ENCODE assay signal across 1 cellular context in the genomic region with DNA sequence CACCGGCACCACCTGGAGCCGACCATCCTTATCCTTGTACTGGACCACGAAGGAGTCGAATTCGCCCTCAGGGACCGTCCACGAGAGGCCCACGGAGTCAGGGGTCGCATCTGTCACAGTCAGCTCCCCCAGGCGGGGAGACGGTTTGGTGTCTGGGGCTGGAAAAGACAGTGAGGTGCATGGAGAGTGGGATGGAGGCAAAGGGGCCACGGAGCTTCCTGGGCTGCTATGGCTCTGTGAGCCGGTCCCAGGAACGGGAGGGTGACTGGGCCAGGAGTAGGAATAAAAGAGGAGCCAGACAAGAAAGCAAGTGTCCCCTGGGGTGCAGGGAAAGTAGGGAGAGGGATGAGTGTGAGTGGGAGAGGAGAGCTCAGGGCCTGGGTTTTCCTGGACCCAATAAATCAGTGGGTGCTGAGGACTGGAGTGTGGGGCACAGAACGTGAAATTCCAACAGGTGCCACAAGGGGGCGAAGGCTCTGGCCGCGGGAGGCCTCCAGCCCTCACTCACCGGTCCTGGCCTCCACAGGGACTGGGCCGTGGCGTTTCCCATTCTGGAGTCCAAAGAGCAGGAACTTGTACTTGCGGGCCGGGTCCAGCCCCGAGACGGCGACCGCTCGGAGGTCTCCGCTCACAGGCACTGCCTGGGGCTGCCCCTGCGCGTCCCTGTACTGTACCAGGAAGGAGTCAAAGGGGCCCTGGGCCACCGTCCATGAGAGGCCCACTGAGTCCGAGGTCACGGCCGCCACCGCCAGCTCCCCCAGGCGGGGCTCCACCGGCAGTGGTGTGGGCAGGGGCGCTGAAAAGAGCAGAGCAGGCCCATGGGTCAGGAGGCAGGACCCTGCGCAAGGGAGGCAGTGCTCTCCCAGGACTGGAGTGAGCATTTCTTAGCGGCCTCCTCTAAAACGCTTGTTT.
A peak's percentile ranks its signal among the peaks of the same experiment; 100 is the strongest.
TF ChIP-seq lines count a peak whose summit lies in the region.

No MANE protein-coding gene starts in this region.

TF ChIP-seq in HepG2, 621 proteins besides CTCF, POLR2A, EP300 and RAD21 (continued from another document and continues in another):
- TF ChIP-seq, protein P1, sequence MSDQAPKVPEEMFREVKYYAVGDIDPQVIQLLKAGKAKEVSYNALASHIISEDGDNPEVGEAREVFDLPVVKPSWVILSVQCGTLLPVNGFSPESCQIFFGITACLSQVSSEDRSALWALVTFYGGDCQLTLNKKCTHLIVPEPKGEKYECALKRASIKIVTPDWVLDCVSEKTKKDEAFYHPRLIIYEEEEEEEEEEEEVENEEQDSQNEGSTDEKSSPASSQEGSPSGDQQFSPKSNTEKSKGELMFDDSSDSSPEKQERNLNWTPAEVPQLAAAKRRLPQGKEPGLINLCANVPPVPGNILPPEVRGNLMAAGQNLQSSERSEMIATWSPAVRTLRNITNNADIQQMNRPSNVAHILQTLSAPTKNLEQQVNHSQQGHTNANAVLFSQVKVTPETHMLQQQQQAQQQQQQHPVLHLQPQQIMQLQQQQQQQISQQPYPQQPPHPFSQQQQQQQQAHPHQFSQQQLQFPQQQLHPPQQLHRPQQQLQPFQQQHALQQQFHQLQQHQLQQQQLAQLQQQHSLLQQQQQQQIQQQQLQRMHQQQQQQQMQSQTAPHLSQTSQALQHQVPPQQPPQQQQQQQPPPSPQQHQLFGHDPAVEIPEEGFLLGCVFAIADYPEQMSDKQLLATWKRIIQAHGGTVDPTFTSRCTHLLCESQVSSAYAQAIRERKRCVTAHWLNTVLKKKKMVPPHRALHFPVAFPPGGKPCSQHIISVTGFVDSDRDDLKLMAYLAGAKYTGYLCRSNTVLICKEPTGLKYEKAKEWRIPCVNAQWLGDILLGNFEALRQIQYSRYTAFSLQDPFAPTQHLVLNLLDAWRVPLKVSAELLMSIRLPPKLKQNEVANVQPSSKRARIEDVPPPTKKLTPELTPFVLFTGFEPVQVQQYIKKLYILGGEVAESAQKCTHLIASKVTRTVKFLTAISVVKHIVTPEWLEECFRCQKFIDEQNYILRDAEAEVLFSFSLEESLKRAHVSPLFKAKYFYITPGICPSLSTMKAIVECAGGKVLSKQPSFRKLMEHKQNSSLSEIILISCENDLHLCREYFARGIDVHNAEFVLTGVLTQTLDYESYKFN (CRISPR knock-in tag; conservative IDR thresholded peaks at IDR 0.05), result peak; percentile 83
- peak; percentile 81 for TF ChIP-seq MEF2D (CRISPR knock-in tag; IDR thresholded peaks at IDR 0.05)
- TF ChIP-seq RARA (CRISPR knock-in tag; IDR thresholded peaks at IDR 0.05), result peak; percentile 48; the same call in 1 of the 2 replicates
- TF ChIP-seq, protein P2, sequence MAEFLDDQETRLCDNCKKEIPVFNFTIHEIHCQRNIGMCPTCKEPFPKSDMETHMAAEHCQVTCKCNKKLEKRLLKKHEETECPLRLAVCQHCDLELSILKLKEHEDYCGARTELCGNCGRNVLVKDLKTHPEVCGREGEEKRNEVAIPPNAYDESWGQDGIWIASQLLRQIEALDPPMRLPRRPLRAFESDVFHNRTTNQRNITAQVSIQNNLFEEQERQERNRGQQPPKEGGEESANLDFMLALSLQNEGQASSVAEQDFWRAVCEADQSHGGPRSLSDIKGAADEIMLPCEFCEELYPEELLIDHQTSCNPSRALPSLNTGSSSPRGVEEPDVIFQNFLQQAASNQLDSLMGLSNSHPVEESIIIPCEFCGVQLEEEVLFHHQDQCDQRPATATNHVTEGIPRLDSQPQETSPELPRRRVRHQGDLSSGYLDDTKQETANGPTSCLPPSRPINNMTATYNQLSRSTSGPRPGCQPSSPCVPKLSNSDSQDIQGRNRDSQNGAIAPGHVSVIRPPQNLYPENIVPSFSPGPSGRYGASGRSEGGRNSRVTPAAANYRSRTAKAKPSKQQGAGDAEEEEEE (CRISPR knock-in tag; IDR thresholded peaks at IDR 0.05; ENCODE audit: borderline replicate concordance), result peak; percentile 91; the same call in 1 of the 2 replicates
- TF ChIP-seq, protein P3, sequence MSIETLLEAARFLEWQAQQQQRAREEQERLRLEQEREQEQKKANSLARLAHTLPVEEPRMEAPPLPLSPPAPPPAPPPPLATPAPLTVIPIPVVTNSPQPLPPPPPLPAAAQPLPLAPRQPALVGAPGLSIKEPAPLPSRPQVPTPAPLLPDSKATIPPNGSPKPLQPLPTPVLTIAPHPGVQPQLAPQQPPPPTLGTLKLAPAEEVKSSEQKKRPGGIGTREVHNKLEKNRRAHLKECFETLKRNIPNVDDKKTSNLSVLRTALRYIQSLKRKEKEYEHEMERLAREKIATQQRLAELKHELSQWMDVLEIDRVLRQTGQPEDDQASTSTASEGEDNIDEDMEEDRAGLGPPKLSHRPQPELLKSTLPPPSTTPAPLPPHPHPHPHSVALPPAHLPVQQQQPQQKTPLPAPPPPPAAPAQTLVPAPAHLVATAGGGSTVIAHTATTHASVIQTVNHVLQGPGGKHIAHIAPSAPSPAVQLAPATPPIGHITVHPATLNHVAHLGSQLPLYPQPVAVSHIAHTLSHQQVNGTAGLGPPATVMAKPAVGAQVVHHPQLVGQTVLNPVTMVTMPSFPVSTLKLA (IDR thresholded peaks at IDR 0.05), result no peak
- TF ChIP-seq RAD51 (IDR thresholded peaks at IDR 0.05; ENCODE audit: borderline replicate concordance), result no peak
- TF ChIP-seq, protein P4, sequence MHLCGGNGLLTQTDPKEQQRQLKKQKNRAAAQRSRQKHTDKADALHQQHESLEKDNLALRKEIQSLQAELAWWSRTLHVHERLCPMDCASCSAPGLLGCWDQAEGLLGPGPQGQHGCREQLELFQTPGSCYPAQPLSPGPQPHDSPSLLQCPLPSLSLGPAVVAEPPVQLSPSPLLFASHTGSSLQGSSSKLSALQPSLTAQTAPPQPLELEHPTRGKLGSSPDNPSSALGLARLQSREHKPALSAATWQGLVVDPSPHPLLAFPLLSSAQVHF (CRISPR knock-in tag; IDR thresholded peaks at IDR 0.05), result no peak
- TF ChIP-seq ZBTB21 (CRISPR knock-in tag; IDR thresholded peaks at IDR 0.05), result no peak
- TF ChIP-seq GABPA (IDR thresholded peaks at IDR 0.05; ENCODE audit: low read depth, low read length), result no peak
- TF ChIP-seq GABPA (CRISPR knock-in tag; IDR thresholded peaks at IDR 0.05; ENCODE audit: low read depth), result peak; percentile 60; the same call in 1 of the 2 replicates
- TF ChIP-seq DMAP1 (CRISPR knock-in tag; IDR thresholded peaks at IDR 0.05), result peak; percentile 74; the same call in 1 of the 2 replicates
- no peak; the same call in 1 of the 2 replicates for TF ChIP-seq SOX5 (CRISPR knock-in tag; IDR thresholded peaks at IDR 0.05; ENCODE audit: borderline replicate concordance)
- TF ChIP-seq, protein P5, sequence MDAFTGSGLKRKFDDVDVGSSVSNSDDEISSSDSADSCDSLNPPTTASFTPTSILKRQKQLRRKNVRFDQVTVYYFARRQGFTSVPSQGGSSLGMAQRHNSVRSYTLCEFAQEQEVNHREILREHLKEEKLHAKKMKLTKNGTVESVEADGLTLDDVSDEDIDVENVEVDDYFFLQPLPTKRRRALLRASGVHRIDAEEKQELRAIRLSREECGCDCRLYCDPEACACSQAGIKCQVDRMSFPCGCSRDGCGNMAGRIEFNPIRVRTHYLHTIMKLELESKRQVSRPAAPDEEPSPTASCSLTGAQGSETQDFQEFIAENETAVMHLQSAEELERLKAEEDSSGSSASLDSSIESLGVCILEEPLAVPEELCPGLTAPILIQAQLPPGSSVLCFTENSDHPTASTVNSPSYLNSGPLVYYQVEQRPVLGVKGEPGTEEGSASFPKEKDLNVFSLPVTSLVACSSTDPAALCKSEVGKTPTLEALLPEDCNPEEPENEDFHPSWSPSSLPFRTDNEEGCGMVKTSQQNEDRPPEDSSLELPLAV (CRISPR knock-in tag; conservative IDR thresholded peaks at IDR 0.05; ENCODE audit: low read depth), result no peak
- TF ChIP-seq XBP1 (CRISPR knock-in tag; IDR thresholded peaks at IDR 0.05), result no peak
- TF ChIP-seq ZEB1 (IDR thresholded peaks at IDR 0.05; ENCODE audit: insufficient replicate concordance, low read depth), result peak; percentile 45
- TF ChIP-seq ATAD3A (CRISPR knock-in tag; IDR thresholded peaks at IDR 0.05), result no peak
- TF ChIP-seq CCAR2 (optimal IDR thresholded peaks at IDR 0.05; ENCODE audit: low read depth, low read length), result peak; percentile 80
- TF ChIP-seq ZNF607 (CRISPR knock-in tag; IDR thresholded peaks at IDR 0.05; ENCODE audit: borderline replicate concordance), result peak; percentile 81; the same call in 1 of the 2 replicates
- no peak for TF ChIP-seq ZFP36L1 (CRISPR knock-in tag; IDR thresholded peaks at IDR 0.05)
- TF ChIP-seq KAT2B (IDR thresholded peaks at IDR 0.05; ENCODE audit: borderline replicate concordance, low read depth, low read length), result no peak
- TF ChIP-seq, protein P6, sequence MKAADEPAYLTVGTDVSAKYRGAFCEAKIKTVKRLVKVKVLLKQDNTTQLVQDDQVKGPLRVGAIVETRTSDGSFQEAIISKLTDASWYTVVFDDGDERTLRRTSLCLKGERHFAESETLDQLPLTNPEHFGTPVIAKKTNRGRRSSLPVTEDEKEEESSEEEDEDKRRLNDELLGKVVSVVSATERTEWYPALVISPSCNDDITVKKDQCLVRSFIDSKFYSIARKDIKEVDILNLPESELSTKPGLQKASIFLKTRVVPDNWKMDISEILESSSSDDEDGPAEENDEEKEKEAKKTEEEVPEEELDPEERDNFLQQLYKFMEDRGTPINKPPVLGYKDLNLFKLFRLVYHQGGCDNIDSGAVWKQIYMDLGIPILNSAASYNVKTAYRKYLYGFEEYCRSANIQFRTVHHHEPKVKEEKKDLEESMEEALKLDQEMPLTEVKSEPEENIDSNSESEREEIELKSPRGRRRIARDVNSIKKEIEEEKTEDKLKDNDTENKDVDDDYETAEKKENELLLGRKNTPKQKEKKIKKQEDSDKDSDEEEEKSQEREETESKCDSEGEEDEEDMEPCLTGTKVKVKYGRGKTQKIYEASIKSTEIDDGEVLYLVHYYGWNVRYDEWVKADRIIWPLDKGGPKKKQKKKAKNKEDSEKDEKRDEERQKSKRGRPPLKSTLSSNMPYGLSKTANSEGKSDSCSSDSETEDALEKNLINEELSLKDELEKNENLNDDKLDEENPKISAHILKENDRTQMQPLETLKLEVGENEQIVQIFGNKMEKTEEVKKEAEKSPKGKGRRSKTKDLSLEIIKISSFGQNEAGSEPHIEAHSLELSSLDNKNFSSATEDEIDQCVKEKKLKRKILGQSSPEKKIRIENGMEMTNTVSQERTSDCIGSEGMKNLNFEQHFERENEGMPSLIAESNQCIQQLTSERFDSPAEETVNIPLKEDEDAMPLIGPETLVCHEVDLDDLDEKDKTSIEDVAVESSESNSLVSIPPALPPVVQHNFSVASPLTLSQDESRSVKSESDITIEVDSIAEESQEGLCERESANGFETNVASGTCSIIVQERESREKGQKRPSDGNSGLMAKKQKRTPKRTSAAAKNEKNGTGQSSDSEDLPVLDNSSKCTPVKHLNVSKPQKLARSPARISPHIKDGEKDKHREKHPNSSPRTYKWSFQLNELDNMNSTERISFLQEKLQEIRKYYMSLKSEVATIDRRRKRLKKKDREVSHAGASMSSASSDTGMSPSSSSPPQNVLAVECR (CRISPR knock-in tag; IDR thresholded peaks at IDR 0.05; ENCODE audit: borderline replicate concordance), result peak; percentile 68; the same call in 1 of the 2 replicates
- TF ChIP-seq ZNF225 (CRISPR knock-in tag; IDR thresholded peaks at IDR 0.05), result no peak
- TF ChIP-seq ZBTB3 (CRISPR knock-in tag; IDR thresholded peaks at IDR 0.05; ENCODE audit: borderline replicate concordance, low read depth), result no peak; the same call in 1 of the 2 replicates
- no peak for TF ChIP-seq CENPX (CRISPR knock-in tag; IDR thresholded peaks at IDR 0.05)
- TF ChIP-seq, protein P7, sequence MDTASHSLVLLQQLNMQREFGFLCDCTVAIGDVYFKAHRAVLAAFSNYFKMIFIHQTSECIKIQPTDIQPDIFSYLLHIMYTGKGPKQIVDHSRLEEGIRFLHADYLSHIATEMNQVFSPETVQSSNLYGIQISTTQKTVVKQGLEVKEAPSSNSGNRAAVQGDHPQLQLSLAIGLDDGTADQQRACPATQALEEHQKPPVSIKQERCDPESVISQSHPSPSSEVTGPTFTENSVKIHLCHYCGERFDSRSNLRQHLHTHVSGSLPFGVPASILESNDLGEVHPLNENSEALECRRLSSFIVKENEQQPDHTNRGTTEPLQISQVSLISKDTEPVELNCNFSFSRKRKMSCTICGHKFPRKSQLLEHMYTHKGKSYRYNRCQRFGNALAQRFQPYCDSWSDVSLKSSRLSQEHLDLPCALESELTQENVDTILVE (CRISPR knock-in tag; IDR thresholded peaks at IDR 0.05), result peak; percentile 86; the same call in 1 of the 2 replicates
- peak; percentile 74 for TF ChIP-seq IRF2 (CRISPR knock-in tag; IDR thresholded peaks at IDR 0.05)
- TF ChIP-seq, protein P8, sequence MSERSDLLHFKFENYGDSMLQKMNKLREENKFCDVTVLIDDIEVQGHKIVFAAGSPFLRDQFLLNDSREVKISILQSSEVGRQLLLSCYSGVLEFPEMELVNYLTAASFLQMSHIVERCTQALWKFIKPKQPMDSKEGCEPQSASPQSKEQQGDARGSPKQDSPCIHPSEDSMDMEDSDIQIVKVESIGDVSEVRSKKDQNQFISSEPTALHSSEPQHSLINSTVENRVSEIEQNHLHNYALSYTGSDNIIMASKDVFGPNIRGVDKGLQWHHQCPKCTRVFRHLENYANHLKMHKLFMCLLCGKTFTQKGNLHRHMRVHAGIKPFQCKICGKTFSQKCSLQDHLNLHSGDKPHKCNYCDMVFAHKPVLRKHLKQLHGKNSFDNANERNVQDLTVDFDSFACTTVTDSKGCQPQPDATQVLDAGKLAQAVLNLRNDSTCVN (CRISPR knock-in tag; IDR thresholded peaks at IDR 0.05; ENCODE audit: borderline replicate concordance), result peak; percentile 77
- TF ChIP-seq, protein P9, sequence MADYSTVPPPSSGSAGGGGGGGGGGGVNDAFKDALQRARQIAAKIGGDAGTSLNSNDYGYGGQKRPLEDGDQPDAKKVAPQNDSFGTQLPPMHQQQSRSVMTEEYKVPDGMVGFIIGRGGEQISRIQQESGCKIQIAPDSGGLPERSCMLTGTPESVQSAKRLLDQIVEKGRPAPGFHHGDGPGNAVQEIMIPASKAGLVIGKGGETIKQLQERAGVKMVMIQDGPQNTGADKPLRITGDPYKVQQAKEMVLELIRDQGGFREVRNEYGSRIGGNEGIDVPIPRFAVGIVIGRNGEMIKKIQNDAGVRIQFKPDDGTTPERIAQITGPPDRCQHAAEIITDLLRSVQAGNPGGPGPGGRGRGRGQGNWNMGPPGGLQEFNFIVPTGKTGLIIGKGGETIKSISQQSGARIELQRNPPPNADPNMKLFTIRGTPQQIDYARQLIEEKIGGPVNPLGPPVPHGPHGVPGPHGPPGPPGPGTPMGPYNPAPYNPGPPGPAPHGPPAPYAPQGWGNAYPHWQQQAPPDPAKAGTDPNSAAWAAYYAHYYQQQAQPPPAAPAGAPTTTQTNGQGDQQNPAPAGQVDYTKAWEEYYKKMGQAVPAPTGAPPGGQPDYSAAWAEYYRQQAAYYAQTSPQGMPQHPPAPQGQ (CRISPR knock-in tag; IDR thresholded peaks at IDR 0.05; ENCODE audit: borderline replicate concordance), result peak; percentile 89; the same call in 1 of the 2 replicates
- TF ChIP-seq KAT8 (CRISPR knock-in tag; IDR thresholded peaks at IDR 0.05), result peak; percentile 90
- TF ChIP-seq, protein P10, sequence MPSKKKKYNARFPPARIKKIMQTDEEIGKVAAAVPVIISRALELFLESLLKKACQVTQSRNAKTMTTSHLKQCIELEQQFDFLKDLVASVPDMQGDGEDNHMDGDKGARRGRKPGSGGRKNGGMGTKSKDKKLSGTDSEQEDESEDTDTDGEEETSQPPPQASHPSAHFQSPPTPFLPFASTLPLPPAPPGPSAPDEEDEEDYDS (CRISPR knock-in tag; IDR thresholded peaks at IDR 0.05), result peak; percentile 49; the same call in 1 of the 2 replicates
- no peak for TF ChIP-seq FLYWCH1 (CRISPR knock-in tag; IDR thresholded peaks at IDR 0.05)
- TF ChIP-seq ZNF557 (CRISPR knock-in tag; IDR thresholded peaks at IDR 0.05), result no peak
- TF ChIP-seq ZNF232 (CRISPR knock-in tag; IDR thresholded peaks at IDR 0.05; ENCODE audit: borderline replicate concordance), result peak; percentile 64; the same call in 1 of the 2 replicates
- TF ChIP-seq FOXA3 (CRISPR knock-in tag; IDR thresholded peaks at IDR 0.05), result peak; percentile 56
- no peak; the same call in 1 of the 2 replicates for TF ChIP-seq PAX8 (CRISPR knock-in tag; IDR thresholded peaks at IDR 0.05; ENCODE audit: borderline replicate concordance)
